28 cellular contexts compared by ENCODE assay signal in the genomic region with DNA sequence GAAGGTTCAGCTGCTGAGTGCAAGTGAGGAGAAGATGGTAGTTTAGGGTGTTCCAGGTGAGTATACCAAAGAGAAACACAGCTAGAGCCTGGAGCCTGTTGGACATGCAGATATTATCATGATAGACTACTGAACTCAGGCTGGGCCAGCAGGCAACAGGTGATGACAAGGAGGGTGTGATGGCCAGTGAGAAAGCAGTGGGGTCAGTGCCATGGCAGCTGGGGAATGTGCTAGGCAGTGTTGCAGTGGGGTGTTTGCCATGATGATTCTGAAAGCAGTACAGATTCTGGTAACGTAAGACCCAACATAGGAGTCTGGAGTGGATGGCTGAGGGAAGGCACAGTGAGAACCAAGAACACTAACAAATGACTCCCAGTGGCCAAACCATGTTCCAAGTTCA. TPM values are rescaled to one million over a fixed set of nuclear protein-coding genes. Genes with fewer than 3 reads are reported as not detected.
A peak's percentile ranks its signal among the peaks of the same experiment; 100 is the strongest.
DNase-seq lines count a peak whose midpoint lies in the region; ATAC-seq lines count a peak whose summit lies in the region.
"Had no signal": no experiment of that assay in that cellular context is flagged by ENCODE, and none has a peak within 500 bp of the region (broad histone marks: within the 10 kb centered on the region; RNA-seq: fewer than 3 reads in every experiment).

No MANE protein-coding gene starts in this region.

- H3K27me3 ChIP-seq in neuronal stem cell (ENCODE audit: control insufficient read depth in 3 of 3, insufficient read depth in 3 of 3, low read depth in 1 of 3, low read length in 3 of 3) = no peaks in the 10 kb centered on the region
- H3K27me3 ChIP-seq: BE2C, BLaER1 had no signal

- H3K4me3 ChIP-seq in neuronal stem cell (ENCODE audit: low read length in 2 of 2) = peak overlapping the region in 1 of 2 donors; percentile 59
- H3K4me3 ChIP-seq: A549, BLaER1, GM12878 had no signal

- no peak overlapping the region for H2BK120ac ChIP-seq in neuronal stem cell (ENCODE audit: low read depth, low read length)

- no peaks in the 10 kb centered on the region for H3K36me3 ChIP-seq in neuronal stem cell (replicated peaks in 1 of 2; ENCODE audit: control insufficient read depth in 2 of 2, insufficient read depth in 2 of 2, low read length in 2 of 2)
- H3K36me3 ChIP-seq: BE2C, BLaER1 had no signal

- no peak overlapping the region for H3K23ac ChIP-seq in neuronal stem cell (ENCODE audit: low read depth, low read length, poor library complexity)

- H3K27ac Mint-ChIP-seq in activated CD4-positive, alpha-beta T cell treated with anti-CD3 and anti-CD28 coated beads, Interleukin-2, amount 10 ng/mL, durations not matched to agents 24 days and 14 days = no peak overlapping the region
- H3K27ac Mint-ChIP-seq in activated T-cell treated with anti-CD3 and anti-CD28 coated beads, Interleukin-2, amount 50 U/mL, for 72 hours = no peak overlapping the region
- H3K27ac Mint-ChIP-seq: CD14-positive monocyte; CD4-positive, CD25-positive, alpha-beta regulatory T cell; CD8-positive, alpha-beta memory T cell had no signal

- H3K79me1 ChIP-seq in neuronal stem cell (ENCODE audit: low read depth, low read length) = no peaks in the 10 kb centered on the region

- H3K4me1 ChIP-seq in neuronal stem cell (ENCODE audit: control insufficient read depth in 2 of 2, insufficient read depth in 1 of 2, low read depth in 1 of 2, low read length in 2 of 2) = no peaks in the 10 kb centered on the region
- H3K4me1 ChIP-seq: A549, BE2C, BLaER1 had no signal

- no peak overlapping the region for H2AFZ ChIP-seq in neuronal stem cell (ENCODE audit: low read length)

- no peak overlapping the region for H2BK5ac ChIP-seq in neuronal stem cell (ENCODE audit: low read length)

- H3K36me3 Mint-ChIP-seq in activated CD4-positive, alpha-beta T cell treated with anti-CD3 and anti-CD28 coated beads, Interleukin-2, amount 10 ng/mL, durations not matched to agents 24 days and 14 days (ENCODE audit: low read depth) = no peaks in the 10 kb centered on the region
- H3K36me3 Mint-ChIP-seq in activated T-cell treated with anti-CD3 and anti-CD28 coated beads, Interleukin-2, amount 50 U/mL, for 72 hours (ENCODE audit: insufficient read depth in 2 of 2) = no peaks in the 10 kb centered on the region
- H3K36me3 Mint-ChIP-seq: CD14-positive monocyte; CD4-positive, alpha-beta memory T cell; CD4-positive, CD25-positive, alpha-beta regulatory T cell had no signal

- H3K9me3 ChIP-seq in neuronal stem cell (replicated peaks in 1 of 2; ENCODE audit: control insufficient read depth in 2 of 2, insufficient read depth in 1 of 2, low read depth in 1 of 2, low read length in 2 of 2) = no peaks in the 10 kb centered on the region
- H3K9me3 ChIP-seq: A549, BE2C, BLaER1 had no signal

- H2AK5ac ChIP-seq in neuronal stem cell (ENCODE audit: low read depth, low read length) = no peak overlapping the region

- H3K9ac ChIP-seq in neuronal stem cell (ENCODE audit: low read depth, low read length, poor library complexity) = peak overlapping the region; percentile 45
- H3K9ac ChIP-seq: BLaER1 had no signal

- no CpG with 5 or more reads among the region's 1 CpG for WGBS in neuronal stem cell (ENCODE audit: extremely low coverage in 2 of 2, insufficient read length in 2 of 2, insufficient replicate concordance in 1 of 2), 2 donors

- no peaks in the 10 kb centered on the region for H3K27me3 Mint-ChIP-seq in activated CD4-positive, alpha-beta T cell treated with anti-CD3 and anti-CD28 coated beads, Interleukin-2, amount 10 ng/mL, durations not matched to agents 24 days and 14 days
- no peaks in the 10 kb centered on the region for H3K27me3 Mint-ChIP-seq in activated T-cell treated with anti-CD3 and anti-CD28 coated beads, Interleukin-2, amount 50 U/mL, for 72 hours (ENCODE audit: low read depth)
- H3K27me3 Mint-ChIP-seq: CD4-positive, CD25-positive, alpha-beta regulatory T cell; CD8-positive, alpha-beta memory T cell had no signal

- no peak overlapping the region for H4K8ac ChIP-seq in neuronal stem cell (ENCODE audit: low read depth, low read length)

- H3K18ac ChIP-seq in neuronal stem cell (ENCODE audit: low read length) = no peak overlapping the region

- H2BK15ac ChIP-seq in neuronal stem cell (ENCODE audit: low read length) = no peak overlapping the region

- no peak overlapping the region for H2BK12ac ChIP-seq in neuronal stem cell (ENCODE audit: low read length)

- ATAC-seq in activated T-cell treated with anti-CD3 and anti-CD28 coated beads, Interleukin-2, amount 50 U/mL, for 72 hours (replicated peaks in 1 of 2) = no peak
- ATAC-seq in HG03354 (IDR thresholded peaks at IDR 0.05; ENCODE audit: poor library complexity, severe bottlenecking, unreplicated experiment) = no peak
- ATAC-seq: A549, GM12878 had no signal

- peak; percentile 26 for DNase-seq in activated CD4-positive, alpha-beta T cell treated with anti-CD3 and anti-CD28 coated beads, Interleukin-2, amount 10 ng/mL, durations not matched to agents 24 days and 14 days
- no peak for DNase-seq in activated CD4-positive, alpha-beta T cell treated with anti-CD3 and anti-CD28 coated beads for 4 hours
- DNase-seq in neuronal stem cell (ENCODE audit: low spot score) = no peak
- no peak for DNase-seq in activated T-cell treated with anti-CD3 and anti-CD28 coated beads, Interleukin-2, amount 50 U/mL, for 72 hours
- DNase-seq: ACHN; BE2C; C1 segment of cervical spinal cord; CD4-positive, alpha-beta memory T cell; CD4-positive, CD25-positive, alpha-beta regulatory T cell; CD8-positive, alpha-beta memory T cell; COR-L47; DMS 273 treated with DMSO at 0.1 percent for 48 hours; DMS153; DMS53; DMS79; DND-41; EL; GDM1 had no signal

- no peak overlapping the region for H3K14ac ChIP-seq in neuronal stem cell (ENCODE audit: low read length)

- no peak overlapping the region for H4K91ac ChIP-seq in neuronal stem cell (ENCODE audit: low read depth, low read length, poor library complexity)

- intact Hi-C loops in activated CD4-positive, alpha-beta T cell treated with anti-CD3 and anti-CD28 coated beads, Interleukin-2, amount 10 ng/mL, durations not matched to agents 24 days and 14 days (cut with micrococcal nuclease) = no loop called here

- H3K4ac ChIP-seq in neuronal stem cell (ENCODE audit: low read length) = no peak overlapping the region

- H3K9me3 Mint-ChIP-seq in activated CD4-positive, alpha-beta T cell treated with anti-CD3 and anti-CD28 coated beads, Interleukin-2, amount 10 ng/mL, durations not matched to agents 24 days and 14 days = peaks cover 4% of the 10 kb centered on the region
- peaks cover 2 to 5% of the 10 kb centered on the region in 2 donors for H3K9me3 Mint-ChIP-seq in activated T-cell treated with anti-CD3 and anti-CD28 coated beads, Interleukin-2, amount 50 U/mL, for 72 hours

- H3K4me1 Mint-ChIP-seq in activated CD4-positive, alpha-beta T cell treated with anti-CD3 and anti-CD28 coated beads, Interleukin-2, amount 10 ng/mL, durations not matched to agents 24 days and 14 days = no peaks in the 10 kb centered on the region
- no peaks in the 10 kb centered on the region for H3K4me1 Mint-ChIP-seq in activated T-cell treated with anti-CD3 and anti-CD28 coated beads, Interleukin-2, amount 50 U/mL, for 72 hours (ENCODE audit: low read depth)
- H3K4me1 Mint-ChIP-seq: CD14-positive monocyte; CD4-positive, alpha-beta memory T cell; CD4-positive, CD25-positive, alpha-beta regulatory T cell; CD8-positive, alpha-beta memory T cell had no signal

- H3K27ac ChIP-seq in neuronal stem cell (replicated peaks; ENCODE audit: low read length) = no peak overlapping the region
- H3K27ac ChIP-seq: 22Rv1, A549, BLaER1 had no signal

- H3K4me2 ChIP-seq in neuronal stem cell (ENCODE audit: insufficient read depth, low read length, poor library complexity, severe bottlenecking) = no peak overlapping the region
- H3K4me2 ChIP-seq: A549, BLaER1 had no signal

- H3K4me3 Mint-ChIP-seq in activated CD4-positive, alpha-beta T cell treated with anti-CD3 and anti-CD28 coated beads, Interleukin-2, amount 10 ng/mL, durations not matched to agents 24 days and 14 days = no peak overlapping the region
- H3K4me3 Mint-ChIP-seq in activated T-cell treated with anti-CD3 and anti-CD28 coated beads, Interleukin-2, amount 50 U/mL, for 72 hours = no peak overlapping the region
- H3K4me3 Mint-ChIP-seq: CD14-positive monocyte; CD4-positive, alpha-beta memory T cell; CD4-positive, CD25-positive, alpha-beta regulatory T cell; CD8-positive, alpha-beta memory T cell had no signal

RNA-seq across cellular contexts. Expression of gene SHISA6, which starts 57.4 kb away (rescaled TPM):
- total RNA-seq in activated CD4-positive, alpha-beta T cell treated with anti-CD3 and anti-CD28 coated beads, Interleukin-2, amount 10 ng/mL, durations not matched to agents 24 days and 14 days = not detected in 2 replicates
- polyA plus RNA-seq in neuronal stem cell (2013, experiment 1 of 2) = 2.7 TPM
- 2.8 TPM for polyA plus RNA-seq in neuronal stem cell (2013, experiment 2 of 2)
- not detected for total RNA-seq in activated T-cell treated with anti-CD3 and anti-CD28 coated beads, Interleukin-2, amount 50 U/mL, for 72 hours
- total RNA-seq: A172; CD4-positive, alpha-beta memory T cell; CD4-positive, CD25-positive, alpha-beta regulatory T cell; CD8-positive, alpha-beta memory T cell; Daoy; G401; GM12878 had no signal
- polyA plus RNA-seq: A549; AG04450; CD14-positive monocyte; CD4-positive, alpha-beta memory T cell; CD4-positive, CD25-positive, alpha-beta regulatory T cell; CD8-positive, alpha-beta memory T cell; GM12878 had no signal
